In the genomic region with DNA sequence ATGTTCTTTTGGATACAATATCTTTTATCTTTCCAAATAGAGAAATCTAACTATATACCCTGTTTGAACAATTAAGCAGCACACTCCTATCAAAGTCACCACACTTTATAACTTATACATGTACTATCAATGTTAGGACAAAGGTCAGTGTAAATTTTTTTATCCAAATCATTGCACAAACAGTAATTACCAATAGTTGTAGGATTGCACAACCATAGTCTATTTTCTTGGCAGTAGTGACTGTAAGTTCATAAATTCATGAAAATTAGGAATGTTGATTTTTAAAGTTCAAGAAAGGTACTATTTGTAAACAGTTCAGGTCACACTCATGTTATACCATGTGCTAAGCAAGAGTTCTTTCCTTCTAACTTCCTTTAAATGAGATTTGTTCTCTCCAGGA, we compare ENCODE assay signal across 2 cellular contexts.
TF ChIP-seq lines count a peak whose summit lies in the region.

No MANE protein-coding gene starts in this region.

TF ChIP-seq in K562, 482 proteins besides CTCF, POLR2A, EP300 and RAD21:
- TF ChIP-seq CEBPB (tag; IDR thresholded peaks at IDR 0.05) (peak; percentile 22; the same call in 1 of the 2 replicates), ZC3H4 (CRISPR knock-in tag; IDR thresholded peaks at IDR 0.05; ENCODE audit: borderline replicate concordance) (no peak), JUND (IDR thresholded peaks at IDR 0.05; ENCODE audit: borderline replicate concordance, low read depth, low read length) (no peak), JUND (tag; IDR thresholded peaks at IDR 0.05; ENCODE audit: borderline replicate concordance, low read depth, low read length) (no peak), PHB (CRISPR knock-in tag; IDR thresholded peaks at IDR 0.05) (no peak), CEBPG (CRISPR knock-in tag; IDR thresholded peaks at IDR 0.05) (no peak), CEBPG (tag; conservative IDR thresholded peaks at IDR 0.05 in 1 of 2, IDR thresholded peaks at IDR 0.05 in 1 of 2) (peak in 1 of 2 experiments; percentile 44; a peak in 1 of 4 replicates), MTA2 (IDR thresholded peaks at IDR 0.05; ENCODE audit: low read depth) (no peak), IFI16 (CRISPR knock-in tag; IDR thresholded peaks at IDR 0.05) (no peak), ZNF197 (CRISPR knock-in tag; IDR thresholded peaks at IDR 0.05; ENCODE audit: low read depth) (no peak), CSDE1 (IDR thresholded peaks at IDR 0.05) (no peak), HDAC1 (IDR thresholded peaks at IDR 0.05) (no peak), NCOA1 (IDR thresholded peaks at IDR 0.05; ENCODE audit: low read depth) (no peak), ZNF780A (CRISPR knock-in tag; IDR thresholded peaks at IDR 0.05) (no peak), ZEB2 (IDR thresholded peaks at IDR 0.05) (no peak)
TF ChIP-seq in K562: peak in this region for 2.

TF ChIP-seq in liver, 16 proteins besides CTCF, POLR2A, EP300 and RAD21:
- TF ChIP-seq, protein P1, sequence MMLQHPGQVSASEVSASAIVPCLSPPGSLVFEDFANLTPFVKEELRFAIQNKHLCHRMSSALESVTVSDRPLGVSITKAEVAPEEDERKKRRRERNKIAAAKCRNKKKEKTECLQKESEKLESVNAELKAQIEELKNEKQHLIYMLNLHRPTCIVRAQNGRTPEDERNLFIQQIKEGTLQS (IDR thresholded peaks at IDR 0.05): no peak
- peak; percentile 39 to 68 for TF ChIP-seq HNF4A (conservative IDR thresholded peaks at IDR 0.05)
- TF ChIP-seq, protein P2, sequence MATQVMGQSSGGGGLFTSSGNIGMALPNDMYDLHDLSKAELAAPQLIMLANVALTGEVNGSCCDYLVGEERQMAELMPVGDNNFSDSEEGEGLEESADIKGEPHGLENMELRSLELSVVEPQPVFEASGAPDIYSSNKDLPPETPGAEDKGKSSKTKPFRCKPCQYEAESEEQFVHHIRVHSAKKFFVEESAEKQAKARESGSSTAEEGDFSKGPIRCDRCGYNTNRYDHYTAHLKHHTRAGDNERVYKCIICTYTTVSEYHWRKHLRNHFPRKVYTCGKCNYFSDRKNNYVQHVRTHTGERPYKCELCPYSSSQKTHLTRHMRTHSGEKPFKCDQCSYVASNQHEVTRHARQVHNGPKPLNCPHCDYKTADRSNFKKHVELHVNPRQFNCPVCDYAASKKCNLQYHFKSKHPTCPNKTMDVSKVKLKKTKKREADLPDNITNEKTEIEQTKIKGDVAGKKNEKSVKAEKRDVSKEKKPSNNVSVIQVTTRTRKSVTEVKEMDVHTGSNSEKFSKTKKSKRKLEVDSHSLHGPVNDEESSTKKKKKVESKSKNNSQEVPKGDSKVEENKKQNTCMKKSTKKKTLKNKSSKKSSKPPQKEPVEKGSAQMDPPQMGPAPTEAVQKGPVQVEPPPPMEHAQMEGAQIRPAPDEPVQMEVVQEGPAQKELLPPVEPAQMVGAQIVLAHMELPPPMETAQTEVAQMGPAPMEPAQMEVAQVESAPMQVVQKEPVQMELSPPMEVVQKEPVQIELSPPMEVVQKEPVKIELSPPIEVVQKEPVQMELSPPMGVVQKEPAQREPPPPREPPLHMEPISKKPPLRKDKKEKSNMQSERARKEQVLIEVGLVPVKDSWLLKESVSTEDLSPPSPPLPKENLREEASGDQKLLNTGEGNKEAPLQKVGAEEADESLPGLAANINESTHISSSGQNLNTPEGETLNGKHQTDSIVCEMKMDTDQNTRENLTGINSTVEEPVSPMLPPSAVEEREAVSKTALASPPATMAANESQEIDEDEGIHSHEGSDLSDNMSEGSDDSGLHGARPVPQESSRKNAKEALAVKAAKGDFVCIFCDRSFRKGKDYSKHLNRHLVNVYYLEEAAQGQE (IDR thresholded peaks at IDR 0.05): no peak
- TF ChIP-seq FOXA1 (IDR thresholded peaks at IDR 0.05): no peak
- no peak for TF ChIP-seq TAF1 (conservative IDR thresholded peaks at IDR 0.05)
- no peak for TF ChIP-seq GABPA (IDR thresholded peaks at IDR 0.05 in 1 of 2, conservative IDR thresholded peaks at IDR 0.05 in 1 of 2)
- TF ChIP-seq HNF4G (IDR thresholded peaks at IDR 0.05): no peak
